ENCODE assay signal across 18 cellular contexts in the genomic region with DNA sequence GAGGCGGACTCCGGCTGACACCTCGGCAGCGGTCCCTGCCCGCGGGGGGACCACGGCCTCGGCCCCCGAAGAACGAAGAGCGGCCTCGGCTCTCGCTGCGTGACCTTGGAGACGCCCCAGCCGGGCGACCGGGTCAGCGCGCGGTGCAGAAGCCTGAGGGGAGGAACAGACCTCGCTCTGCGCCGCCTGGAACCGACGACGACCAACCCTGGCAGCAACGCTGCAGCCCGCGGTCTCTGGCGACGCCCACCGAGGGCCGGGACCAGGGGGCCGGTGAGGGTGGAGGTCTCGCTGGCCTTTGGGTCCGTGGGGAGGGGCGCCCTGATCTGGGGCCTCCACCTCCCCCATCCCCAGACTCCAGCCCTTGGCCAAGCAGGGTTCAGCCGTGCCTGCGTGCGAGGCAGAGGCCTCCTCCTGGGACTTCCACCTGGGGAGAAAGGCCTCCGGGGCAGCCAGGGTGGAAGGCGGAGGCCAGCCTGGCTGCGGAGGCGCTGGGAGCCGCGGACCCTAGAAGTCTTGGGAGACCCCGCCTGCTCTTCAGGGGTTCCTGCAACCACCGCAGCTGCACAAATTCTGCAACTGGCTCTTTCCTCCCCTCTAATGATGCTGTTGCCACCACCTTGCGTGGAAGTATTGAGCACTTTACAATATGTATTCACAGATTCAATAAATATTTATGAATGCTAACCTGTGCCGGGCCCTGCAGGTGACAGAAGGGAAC. TPM values are rescaled to one million over a fixed set of nuclear protein-coding genes. Genes with fewer than 3 reads are reported as not detected.
A peak's percentile ranks its signal among the peaks of the same experiment; 100 is the strongest.
DNase-seq lines count a peak whose midpoint lies in the region; ATAC-seq and TF ChIP-seq lines count a peak whose summit lies in the region.
"Had no signal": no experiment of that assay in that cellular context is flagged by ENCODE, and none has a peak within 500 bp of the region (broad histone marks: within the 10 kb centered on the region; RNA-seq: fewer than 3 reads in every experiment).

No MANE protein-coding gene starts in this region.

- TF ChIP-seq EP300 in esophagus muscularis mucosa (IDR thresholded peaks at IDR 0.05) = no peak

- peaks cover 0 to 5% (median 2%) of the 10 kb centered on the region in 4 donors for H3K9me3 ChIP-seq in esophagus muscularis mucosa
- no peaks in the 10 kb centered on the region for H3K9me3 ChIP-seq in lower lobe of right lung
- H3K9me3 ChIP-seq: ovary had no signal

- H3K4me3 Mint-ChIP-seq in natural killer cell = no peak overlapping the region
- H3K4me3 Mint-ChIP-seq in natural killer cell treated with Interleukin-12 subunit alpha and Interleukin-12 subunit beta and Interleukin-15 and Interleukin-18, amount 100 ng/mL, for 72 hours = no peak overlapping the region
- H3K4me3 Mint-ChIP-seq: activated naive CD8-positive, alpha-beta T cell treated with anti-CD3 and anti-CD28 coated beads, Interleukin-2, amount 10 ng/mL, durations not matched to agents 7 days and 5 days had no signal

- TF ChIP-seq CTCF in natural killer cell (IDR thresholded peaks at IDR 0.05) (no peak), esophagus muscularis mucosa (IDR thresholded peaks at IDR 0.05) (no peak), lower lobe of right lung (IDR thresholded peaks at IDR 0.05) (no peak), GM20000 (IDR thresholded peaks at IDR 0.05; ENCODE audit: extremely low read depth, missing control alignments) (no peak)

- peak in 2 of 3 donors; percentile 14 to 30 for ATAC-seq in natural killer cell
- no peak for ATAC-seq in natural killer cell treated with Interleukin-12 subunit alpha and Interleukin-12 subunit beta and Interleukin-15 and Interleukin-18, amount 100 ng/mL, for 72 hours
- ATAC-seq in lower lobe of right lung = peak in 1 of 2 donors; percentile 6
- ATAC-seq in left colon = no peak

- H3K27me3 ChIP-seq in esophagus muscularis mucosa (peaks cover 0 to 78% (median 21%) of the 10 kb centered on the region in 4 donors), lower lobe of right lung (ENCODE audit: low read depth) (peaks cover 24% of the 10 kb centered on the region)

- peaks cover 27 to 42% of the 10 kb centered on the region in 2 donors for H3K4me1 Mint-ChIP-seq in natural killer cell
- peaks cover 29% of the 10 kb centered on the region in 2 donors for H3K4me1 Mint-ChIP-seq in natural killer cell treated with Interleukin-12 subunit alpha and Interleukin-12 subunit beta and Interleukin-15 and Interleukin-18, amount 100 ng/mL, for 72 hours (ENCODE audit: low read depth in 2 of 2)

- TF ChIP-seq POLR2A in esophagus muscularis mucosa (IDR thresholded peaks at IDR 0.05; ENCODE audit: low read depth) = no peak

- H3K4me1 ChIP-seq in esophagus muscularis mucosa (peaks cover under 1 to 19% (median 17%) of the 10 kb centered on the region in 4 donors), lower lobe of right lung (peaks cover 11% of the 10 kb centered on the region), urinary bladder (ENCODE audit: insufficient read depth) (no peaks in the 10 kb centered on the region)

- peak overlapping the region; percentile 39 to 51 (median 41) for H3K4me3 ChIP-seq in esophagus muscularis mucosa
- peak overlapping the region; percentile 42 for H3K4me3 ChIP-seq in lower lobe of right lung
- H3K4me3 ChIP-seq in urinary bladder (ENCODE audit: low read depth, low read length) = peak overlapping the region; percentile 36
- H3K4me3 ChIP-seq: ovary had no signal

- DNase-seq in natural killer cell (no peak), esophagus muscularis mucosa (ENCODE audit: extremely low spot score) (no peak), lower lobe of right lung (no peak), GM20000 (ENCODE audit: low spot score) (no peak), left colon (no peak), middle frontal gyrus (ENCODE audit: extremely low spot score, low spot score) (no peak)
- no peak for DNase-seq in natural killer cell treated with Interleukin-12 subunit alpha and Interleukin-12 subunit beta and Interleukin-15 and Interleukin-18, amount 100 ng/mL, for 72 hours (ENCODE audit: low spot score)
- DNase-seq: activated CD4-positive, alpha-beta T cell treated with anti-CD3 and anti-CD28 coated beads for 1 hour; activated naive CD8-positive, alpha-beta T cell treated with anti-CD3 and anti-CD28 coated beads, Interleukin-2, amount 10 ng/mL, durations not matched to agents 7 days and 5 days; activated T-cell treated with anti-CD3 and anti-CD28 coated beads for 4 hours; AML-193; central memory CD4-positive, alpha-beta T cell; mammary epithelial cell; NCI-H1092; OCI-M1; ovary had no signal

- H3K27me3 Mint-ChIP-seq in natural killer cell (ENCODE audit: low read depth in 2 of 2) = peaks cover 13 to 20% of the 10 kb centered on the region in 2 donors
- peaks cover 20 to 22% of the 10 kb centered on the region in 2 donors for H3K27me3 Mint-ChIP-seq in natural killer cell treated with Interleukin-12 subunit alpha and Interleukin-12 subunit beta and Interleukin-15 and Interleukin-18, amount 100 ng/mL, for 72 hours

- no peaks in the 10 kb centered on the region for H3K36me3 Mint-ChIP-seq in natural killer cell
- H3K36me3 Mint-ChIP-seq in natural killer cell treated with Interleukin-12 subunit alpha and Interleukin-12 subunit beta and Interleukin-15 and Interleukin-18, amount 100 ng/mL, for 72 hours = no peaks in the 10 kb centered on the region
- H3K36me3 Mint-ChIP-seq: activated naive CD8-positive, alpha-beta T cell treated with anti-CD3 and anti-CD28 coated beads, Interleukin-2, amount 10 ng/mL, durations not matched to agents 7 days and 5 days had no signal

- no peaks in the 10 kb centered on the region for H3K9me3 Mint-ChIP-seq in natural killer cell
- no peaks in the 10 kb centered on the region for H3K9me3 Mint-ChIP-seq in natural killer cell treated with Interleukin-12 subunit alpha and Interleukin-12 subunit beta and Interleukin-15 and Interleukin-18, amount 100 ng/mL, for 72 hours
- H3K9me3 Mint-ChIP-seq: activated naive CD8-positive, alpha-beta T cell treated with anti-CD3 and anti-CD28 coated beads, Interleukin-2, amount 10 ng/mL, durations not matched to agents 7 days and 5 days had no signal

- intact Hi-C loops in natural killer cell (cut with micrococcal nuclease) = no loop called here
- intact Hi-C loops in esophagus muscularis mucosa (cut with DNase I) = no loop called here
- intact Hi-C loops in lower lobe of right lung (cut with DNase I) = no loop called here
- intact Hi-C loops in left colon (cut with DNase I, micrococcal nuclease) = no loop called here

- no peaks in the 10 kb centered on the region for H3K36me3 ChIP-seq in esophagus muscularis mucosa
- H3K36me3 ChIP-seq in lower lobe of right lung = no peaks in the 10 kb centered on the region
- H3K36me3 ChIP-seq in urinary bladder (ENCODE audit: insufficient read depth) = no peaks in the 10 kb centered on the region
- H3K36me3 ChIP-seq: ovary had no signal

- H3K27ac Mint-ChIP-seq in natural killer cell = no peak overlapping the region
- no peak overlapping the region for H3K27ac Mint-ChIP-seq in natural killer cell treated with Interleukin-12 subunit alpha and Interleukin-12 subunit beta and Interleukin-15 and Interleukin-18, amount 100 ng/mL, for 72 hours
- H3K27ac Mint-ChIP-seq: activated naive CD8-positive, alpha-beta T cell treated with anti-CD3 and anti-CD28 coated beads, Interleukin-2, amount 10 ng/mL, durations not matched to agents 7 days and 5 days had no signal

- no peak overlapping the region for H3K27ac ChIP-seq in esophagus muscularis mucosa (replicated peaks in 1 of 4)
- no peak overlapping the region for H3K27ac ChIP-seq in lower lobe of right lung
- no peak overlapping the region for H3K27ac ChIP-seq in urinary bladder (ENCODE audit: low read depth)
- H3K27ac ChIP-seq: ovary had no signal

- WGBS in esophagus muscularis mucosa = 71% methylated on average over 12 of the region's 51 CpGs
- 17% methylated on average over 51 of the region's 51 CpGs for WGBS in urinary bladder

RNA-seq across cellular contexts. Expression of a gene that starts 44.3 kb away (rescaled TPM):
- total RNA-seq in natural killer cell = 10 to 100 TPM; 53.2 to 92.5 (median 81.3) TPM
- 10 to 100 TPM; 13.5 to 21.9 TPM for total RNA-seq in natural killer cell treated with Interleukin-12 subunit alpha and Interleukin-12 subunit beta and Interleukin-15 and Interleukin-18, amount 100 ng/mL, for 72 hours
- 10 to 100 TPM; 21.6 to 35.8 (median 25.4) TPM for total RNA-seq in esophagus muscularis mucosa
- total RNA-seq in lower lobe of right lung = 49.5 TPM
- total RNA-seq in urinary bladder = 10.2 TPM
- 23.8 TPM for polyA plus RNA-seq in urinary bladder
- total RNA-seq in left colon = 10 to 100 TPM; 70.4 to 88.3 TPM

RNA-seq across cellular contexts. Expression of a gene that starts 45.2 kb away (rescaled TPM):
- total RNA-seq in natural killer cell (not detected), esophagus muscularis mucosa (not detected), lower lobe of right lung (not detected), urinary bladder (not detected), left colon (10 to 100 TPM in 1 of 2 donors, 1 to 10 TPM in 1; 5.8 to 72.5 TPM)
- total RNA-seq in natural killer cell treated with Interleukin-12 subunit alpha and Interleukin-12 subunit beta and Interleukin-15 and Interleukin-18, amount 100 ng/mL, for 72 hours = not detected
- polyA plus RNA-seq in urinary bladder = not detected
- total RNA-seq: activated naive CD8-positive, alpha-beta T cell treated with anti-CD3 and anti-CD28 coated beads, Interleukin-2, amount 10 ng/mL, durations not matched to agents 7 days and 5 days; mammary epithelial cell; NCI-H460 had no signal
- polyA plus RNA-seq: mammary epithelial cell, ovary had no signal

Comparison
In these comparisons a context has a peak if more than half of its experiments do, and no peak if none do; other contexts are left out.
1. ATAC-seq: peak in natural killer cell (2 of 3); none in natural killer cell treated with Interleukin-12 subunit alpha and Interleukin-12 subunit beta and Interleukin-15 and Interleukin-18, amount 100 ng/mL, for 72 hours (0 of 2) and left colon (single experiment).
2. Peak in every context shown above with its lines, with median percentiles within 50 percentile points of each other: H3K4me3 ChIP-seq.